Comparison of ENCODE assay signal across 29 cellular contexts in the genomic region with DNA sequence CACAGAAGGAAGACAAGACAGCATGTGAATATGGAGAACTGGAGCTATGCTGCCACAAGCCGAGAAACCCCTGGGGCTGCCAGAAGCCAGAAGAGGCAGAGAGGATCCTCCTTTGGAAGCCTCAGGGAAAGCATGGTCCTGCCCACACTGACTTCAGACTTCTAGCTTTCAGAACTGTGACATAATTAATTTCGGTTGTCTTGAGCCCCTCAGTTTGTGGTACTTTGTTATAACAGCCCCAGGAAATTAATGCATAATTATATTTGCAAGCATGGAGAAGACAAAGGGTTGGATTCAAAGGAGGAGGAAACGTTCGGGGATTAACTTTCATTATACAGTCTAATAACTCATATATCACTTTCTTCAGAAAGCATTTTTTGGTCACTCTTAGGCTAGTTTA.
"Had no signal": no experiment of that assay in that cellular context is flagged by ENCODE, and none has a peak within 500 bp of the region (broad histone marks: within the 10 kb centered on the region; RNA-seq: fewer than 3 reads in every experiment).

No MANE protein-coding gene starts in this region.

- H3K4me3 ChIP-seq: hepatocyte, left ventricle myocardium inferior, lung, mucosa of descending colon, ovary, prostate gland, skin epidermis, stomach, testis, thyroid gland, transverse colon, upper lobe of right lung had no signal

- H3K4me3 Mint-ChIP-seq: naive thymus-derived CD4-positive, alpha-beta T cell; natural killer cell treated with Interleukin-12 subunit alpha and Interleukin-12 subunit beta and Interleukin-15 and Interleukin-18, amount 100 ng/mL, for 72 hours; neural crest cell; stimulated activated naive B cell treated with anti-CD40 and anti-IgM and Interleukin-4, amounts not matched to agents 10 μg/mL and 1 μg/mL and 100 μg/mL, for 72 hours had no signal

- H3K27me3 Mint-ChIP-seq: naive thymus-derived CD4-positive, alpha-beta T cell; stimulated activated naive B cell treated with anti-CD40 and anti-IgM and Interleukin-4, amounts not matched to agents 10 μg/mL and 1 μg/mL and 100 μg/mL, for 72 hours had no signal

- H3K79me2 ChIP-seq: hepatocyte had no signal

- H3K4me1 ChIP-seq: left ventricle myocardium inferior, prostate gland, testis, thyroid gland, transverse colon, upper lobe of right lung had no signal

- H3K4me2 ChIP-seq: hepatocyte had no signal

- H3K36me3 Mint-ChIP-seq: naive thymus-derived CD4-positive, alpha-beta T cell; stimulated activated naive B cell treated with anti-CD40 and anti-IgM and Interleukin-4, amounts not matched to agents 10 μg/mL and 1 μg/mL and 100 μg/mL, for 72 hours had no signal

- H2AFZ ChIP-seq: hepatocyte had no signal

- H3K27ac ChIP-seq: hepatocyte, left ventricle myocardium inferior, neutrophil, ovary, prostate gland, skin epidermis, stomach, testis, thyroid gland, transverse colon, upper lobe of right lung had no signal

- H3K9me3 ChIP-seq: left ventricle myocardium inferior, neutrophil, ovary, prostate gland, stomach, testis, thyroid gland, upper lobe of right lung had no signal

- H3K9me3 Mint-ChIP-seq: neural crest cell had no signal

- H3K27ac Mint-ChIP-seq: naive thymus-derived CD4-positive, alpha-beta T cell; natural killer cell treated with Interleukin-12 subunit alpha and Interleukin-12 subunit beta and Interleukin-15 and Interleukin-18, amount 100 ng/mL, for 72 hours; stimulated activated naive B cell treated with anti-CD40 and anti-IgM and Interleukin-4, amounts not matched to agents 10 μg/mL and 1 μg/mL and 100 μg/mL, for 72 hours had no signal

- DNase-seq: islet precursor cell; left ventricle myocardium inferior; mesendoderm; midbrain; mucosa of descending colon; naive thymus-derived CD4-positive, alpha-beta T cell; occipital lobe; ovary; posterior cingulate gyrus; retina; right cardiac atrium; stimulated activated CD4-positive, alpha-beta T cell treated with anti-CD3 and anti-CD28 coated beads, Interleukin-12 subunit alpha, Interleukin-12 subunit beta, amount 100 ng/mL, for 4 hours; stimulated activated CD4-positive, alpha-beta T cell treated with anti-CD3 and anti-CD28 coated beads, Interleukin-15, amount 100 ng/mL, for 24 hours; stimulated activated CD4-positive, alpha-beta T cell treated with anti-CD3 and anti-CD28 coated beads, Interleukin-2, amount 100 ng/mL, for 24 hours; stimulated activated CD4-positive, alpha-beta T cell treated with anti-CD3 and anti-CD28 coated beads, Interleukin-4, amount 100 ng/mL, for 1 hour; stimulated activated naive B cell treated with anti-CD40 and anti-IgM and Interleukin-4, amounts not matched to agents 10 μg/mL and 1 μg/mL and 100 μg/mL, for 72 hours; stimulated activated naive CD8-positive, alpha-beta T cell treated with anti-CD3 and anti-CD28 coated beads, Interleukin-15, Interleukin-2, amounts not matched to agents 100 U/mL and 50 U/mL, for 24 hours; stomach; testis; thyroid gland; transverse colon; upper lobe of right lung had no signal

- H3K4me1 Mint-ChIP-seq: naive thymus-derived CD4-positive, alpha-beta T cell; neural crest cell; stimulated activated naive B cell treated with anti-CD40 and anti-IgM and Interleukin-4, amounts not matched to agents 10 μg/mL and 1 μg/mL and 100 μg/mL, for 72 hours had no signal

- H3K27me3 ChIP-seq: hepatocyte, neutrophil, ovary, stomach, testis, thyroid gland, transverse colon, upper lobe of right lung had no signal

- H3K36me3 ChIP-seq: left ventricle myocardium inferior, neutrophil, ovary, prostate gland, stomach, thyroid gland, transverse colon, upper lobe of right lung had no signal
